1 cellular context compared by ENCODE assay signal in the genomic region with DNA sequence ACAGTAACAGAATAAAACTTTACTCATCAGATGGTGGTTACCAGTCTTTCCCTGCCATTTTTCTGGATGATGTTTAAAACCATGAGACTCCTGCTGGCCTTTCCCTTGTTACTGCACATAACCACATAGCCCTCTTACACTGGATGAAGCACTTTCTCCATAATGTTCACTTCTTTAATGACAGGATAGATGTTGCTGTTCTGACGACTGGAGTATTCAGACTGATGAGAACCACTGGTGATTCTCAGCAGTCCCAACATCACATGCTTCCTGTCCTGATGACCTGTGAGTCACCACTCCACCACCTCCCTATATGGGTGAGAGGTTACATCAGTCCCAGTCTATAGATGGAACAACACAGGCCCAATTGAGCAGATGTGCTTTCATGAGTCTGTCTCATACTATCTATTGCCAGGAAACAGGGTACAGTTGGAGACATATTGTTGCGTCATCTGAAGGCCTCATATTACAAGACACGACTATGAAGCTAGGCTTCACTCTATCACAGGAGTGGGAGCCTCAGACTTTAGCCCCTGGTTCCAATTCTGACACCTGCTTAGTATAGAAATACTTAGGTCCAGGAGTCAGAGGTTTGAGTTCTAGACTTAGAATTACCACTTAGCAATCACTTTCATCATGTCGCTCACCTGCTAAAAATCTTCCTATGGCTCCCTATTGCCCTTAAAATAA.
TF ChIP-seq lines count a peak whose summit lies in the region.

No MANE protein-coding gene starts in this region.

TF ChIP-seq in K562, 482 proteins besides CTCF, POLR2A, EP300 and RAD21 (continued from another document and continues in another):
- TF ChIP-seq, protein P1, sequence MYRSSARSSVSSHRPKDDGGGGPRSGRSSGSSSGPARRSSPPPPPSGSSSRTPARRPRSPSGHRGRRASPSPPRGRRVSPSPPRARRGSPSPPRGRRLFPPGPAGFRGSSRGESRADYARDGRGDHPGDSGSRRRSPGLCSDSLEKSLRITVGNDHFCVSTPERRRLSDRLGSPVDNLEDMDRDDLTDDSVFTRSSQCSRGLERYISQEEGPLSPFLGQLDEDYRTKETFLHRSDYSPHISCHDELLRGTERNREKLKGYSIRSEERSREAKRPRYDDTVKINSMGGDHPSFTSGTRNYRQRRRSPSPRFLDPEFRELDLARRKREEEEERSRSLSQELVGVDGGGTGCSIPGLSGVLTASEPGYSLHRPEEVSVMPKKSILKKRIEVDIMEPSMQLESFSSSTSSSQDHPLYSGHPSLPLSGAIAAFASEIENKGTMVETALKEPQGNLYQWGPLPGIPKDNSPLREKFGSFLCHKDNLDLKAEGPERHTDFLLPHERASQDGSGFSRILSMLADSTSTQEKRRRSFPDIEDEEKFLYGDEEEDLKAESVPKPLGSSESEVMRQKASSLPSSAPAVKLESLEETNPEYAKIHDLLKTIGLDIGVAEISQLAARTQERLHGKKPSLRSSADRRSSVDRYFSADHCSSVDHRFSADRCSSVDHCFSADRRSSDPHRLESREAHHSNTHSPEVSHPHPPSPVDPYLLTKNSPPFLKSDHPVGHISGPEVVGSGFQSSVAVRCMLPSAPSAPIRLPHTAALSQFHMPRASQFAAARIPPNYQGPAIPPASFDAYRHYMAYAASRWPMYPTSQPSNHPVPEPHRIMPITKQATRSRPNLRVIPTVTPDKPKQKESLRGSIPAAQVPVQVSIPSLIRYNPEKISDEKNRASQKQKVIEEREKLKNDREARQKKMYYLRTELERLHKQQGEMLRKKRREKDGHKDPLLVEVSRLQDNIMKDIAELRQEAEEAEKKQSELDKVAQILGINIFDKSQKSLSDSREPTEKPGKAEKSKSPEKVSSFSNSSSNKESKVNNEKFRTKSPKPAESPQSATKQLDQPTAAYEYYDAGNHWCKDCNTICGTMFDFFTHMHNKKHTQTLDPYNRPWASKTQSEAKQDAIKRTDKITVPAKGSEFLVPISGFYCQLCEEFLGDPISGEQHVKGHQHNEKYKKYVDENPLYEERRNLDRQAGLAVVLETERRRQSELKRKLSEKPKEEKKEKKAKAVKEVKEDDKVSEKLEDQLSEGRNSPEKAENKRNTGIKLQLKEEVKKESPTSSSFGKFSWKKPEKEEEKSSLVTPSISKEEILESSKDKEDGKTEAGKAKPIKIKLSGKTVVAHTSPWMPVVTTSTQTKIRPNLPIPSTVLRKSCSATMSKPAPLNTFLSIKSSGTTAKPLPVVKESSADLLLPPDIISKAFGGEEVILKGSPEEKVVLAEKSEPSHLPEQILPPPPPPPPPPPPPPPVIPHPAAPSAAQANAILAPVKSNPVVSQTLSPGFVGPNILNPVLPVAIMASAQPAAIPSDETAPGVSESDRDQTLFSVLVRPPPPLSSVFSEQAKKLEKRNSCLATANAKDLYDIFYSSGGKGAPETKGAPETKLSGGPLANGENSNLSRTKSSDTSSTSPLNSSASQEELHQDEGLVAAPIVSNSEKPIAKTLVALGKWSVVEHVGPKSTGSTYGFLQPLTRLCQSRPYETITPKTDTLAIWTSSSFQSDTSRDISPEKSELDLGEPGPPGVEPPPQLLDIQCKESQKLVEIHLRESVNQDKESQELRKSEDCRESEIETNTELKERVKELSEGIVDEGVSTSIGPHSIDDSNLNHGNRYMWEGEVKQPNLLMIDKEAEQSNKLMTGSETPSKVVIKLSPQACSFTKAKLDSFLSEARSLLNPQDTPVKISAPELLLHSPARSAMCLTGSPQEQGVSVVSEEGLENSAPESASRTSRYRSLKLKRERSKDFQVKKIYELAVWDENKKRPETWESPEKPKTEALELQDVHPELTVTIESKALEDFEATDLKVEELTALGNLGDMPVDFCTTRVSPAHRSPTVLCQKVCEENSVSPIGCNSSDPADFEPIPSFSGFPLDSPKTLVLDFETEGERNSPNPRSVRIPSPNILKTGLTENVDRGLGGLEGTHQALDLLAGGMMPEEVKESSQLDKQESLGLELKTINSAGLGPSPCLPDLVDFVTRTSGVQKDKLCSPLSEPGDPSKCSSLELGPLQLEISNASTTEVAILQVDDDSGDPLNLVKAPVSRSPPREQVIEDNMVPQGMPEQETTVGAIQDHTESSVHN (IDR thresholded peaks at IDR 0.05; ENCODE audit: borderline replicate concordance in 1 of 2, low read depth in 1 of 2): peak in 1 of 2 experiments; percentile 64; a peak in 1 of 4 replicates
- TF ChIP-seq, protein P2, sequence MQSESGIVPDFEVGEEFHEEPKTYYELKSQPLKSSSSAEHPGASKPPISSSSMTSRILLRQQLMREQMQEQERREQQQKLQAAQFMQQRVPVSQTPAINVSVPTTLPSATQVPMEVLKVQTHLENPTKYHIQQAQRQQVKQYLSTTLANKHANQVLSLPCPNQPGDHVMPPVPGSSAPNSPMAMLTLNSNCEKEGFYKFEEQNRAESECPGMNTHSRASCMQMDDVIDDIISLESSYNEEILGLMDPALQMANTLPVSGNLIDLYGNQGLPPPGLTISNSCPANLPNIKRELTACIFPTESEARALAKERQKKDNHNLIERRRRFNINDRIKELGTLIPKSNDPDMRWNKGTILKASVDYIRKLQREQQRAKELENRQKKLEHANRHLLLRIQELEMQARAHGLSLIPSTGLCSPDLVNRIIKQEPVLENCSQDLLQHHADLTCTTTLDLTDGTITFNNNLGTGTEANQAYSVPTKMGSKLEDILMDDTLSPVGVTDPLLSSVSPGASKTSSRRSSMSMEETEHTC (IDR thresholded peaks at IDR 0.05): peak; percentile 77
- TF ChIP-seq, protein P3, sequence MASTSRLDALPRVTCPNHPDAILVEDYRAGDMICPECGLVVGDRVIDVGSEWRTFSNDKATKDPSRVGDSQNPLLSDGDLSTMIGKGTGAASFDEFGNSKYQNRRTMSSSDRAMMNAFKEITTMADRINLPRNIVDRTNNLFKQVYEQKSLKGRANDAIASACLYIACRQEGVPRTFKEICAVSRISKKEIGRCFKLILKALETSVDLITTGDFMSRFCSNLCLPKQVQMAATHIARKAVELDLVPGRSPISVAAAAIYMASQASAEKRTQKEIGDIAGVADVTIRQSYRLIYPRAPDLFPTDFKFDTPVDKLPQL (IDR thresholded peaks at IDR 0.05; ENCODE audit: extremely low read depth, insufficient read length): no peak
- TF ChIP-seq GTF2E2 (tag; IDR thresholded peaks at IDR 0.05): peak; percentile 76; the same call in 1 of the 2 replicates
- TF ChIP-seq JUNB (CRISPR knock-in tag; conservative IDR thresholded peaks at IDR 0.05): peak; percentile 75; the same call in 1 of the 2 replicates
- no peak for TF ChIP-seq MTA2 (IDR thresholded peaks at IDR 0.05; ENCODE audit: low read depth)
- TF ChIP-seq RCOR1 (IDR thresholded peaks at IDR 0.05; ENCODE audit: borderline replicate concordance in 1 of 2, low read depth in 2 of 2, low read length in 2 of 2): peak in 1 of 2 experiments; percentile 56; a peak in 1 of 4 replicates
- peak in 1 of 2 experiments; percentile 88; a peak in 3 of 4 replicates for TF ChIP-seq SRF (CRISPR knock-in tag; IDR thresholded peaks at IDR 0.05)
- TF ChIP-seq ZNF589 (CRISPR knock-in tag; IDR thresholded peaks at IDR 0.05; ENCODE audit: low read depth): peak; percentile 97
- no peak for TF ChIP-seq GABPB1 (CRISPR knock-in tag; IDR thresholded peaks at IDR 0.05)
- no peak for TF ChIP-seq NBN (IDR thresholded peaks at IDR 0.05; ENCODE audit: low read depth)
- TF ChIP-seq, protein P4, sequence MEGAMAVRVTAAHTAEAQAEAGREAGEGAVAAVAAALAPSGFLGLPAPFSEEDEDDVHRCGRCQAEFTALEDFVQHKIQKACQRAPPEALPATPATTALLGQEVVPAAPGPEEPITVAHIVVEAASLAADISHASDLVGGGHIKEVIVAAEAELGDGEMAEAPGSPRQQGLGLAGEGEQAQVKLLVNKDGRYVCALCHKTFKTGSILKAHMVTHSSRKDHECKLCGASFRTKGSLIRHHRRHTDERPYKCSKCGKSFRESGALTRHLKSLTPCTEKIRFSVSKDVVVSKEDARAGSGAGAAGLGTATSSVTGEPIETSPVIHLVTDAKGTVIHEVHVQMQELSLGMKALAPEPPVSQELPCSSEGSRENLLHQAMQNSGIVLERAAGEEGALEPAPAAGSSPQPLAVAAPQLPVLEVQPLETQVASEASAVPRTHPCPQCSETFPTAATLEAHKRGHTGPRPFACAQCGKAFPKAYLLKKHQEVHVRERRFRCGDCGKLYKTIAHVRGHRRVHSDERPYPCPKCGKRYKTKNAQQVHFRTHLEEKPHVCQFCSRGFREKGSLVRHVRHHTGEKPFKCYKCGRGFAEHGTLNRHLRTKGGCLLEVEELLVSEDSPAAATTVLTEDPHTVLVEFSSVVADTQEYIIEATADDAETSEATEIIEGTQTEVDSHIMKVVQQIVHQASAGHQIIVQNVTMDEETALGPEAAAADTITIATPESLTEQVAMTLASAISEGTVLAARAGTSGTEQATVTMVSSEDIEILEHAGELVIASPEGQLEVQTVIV (CRISPR knock-in tag; IDR thresholded peaks at IDR 0.05; ENCODE audit: borderline replicate concordance): no peak
- TF ChIP-seq ILK (tag; IDR thresholded peaks at IDR 0.05; ENCODE audit: borderline replicate concordance, low read depth): no peak
- peak; percentile 50; the same call in 1 of the 2 replicates for TF ChIP-seq SMARCA4 (IDR thresholded peaks at IDR 0.05)
- TF ChIP-seq, protein P5, sequence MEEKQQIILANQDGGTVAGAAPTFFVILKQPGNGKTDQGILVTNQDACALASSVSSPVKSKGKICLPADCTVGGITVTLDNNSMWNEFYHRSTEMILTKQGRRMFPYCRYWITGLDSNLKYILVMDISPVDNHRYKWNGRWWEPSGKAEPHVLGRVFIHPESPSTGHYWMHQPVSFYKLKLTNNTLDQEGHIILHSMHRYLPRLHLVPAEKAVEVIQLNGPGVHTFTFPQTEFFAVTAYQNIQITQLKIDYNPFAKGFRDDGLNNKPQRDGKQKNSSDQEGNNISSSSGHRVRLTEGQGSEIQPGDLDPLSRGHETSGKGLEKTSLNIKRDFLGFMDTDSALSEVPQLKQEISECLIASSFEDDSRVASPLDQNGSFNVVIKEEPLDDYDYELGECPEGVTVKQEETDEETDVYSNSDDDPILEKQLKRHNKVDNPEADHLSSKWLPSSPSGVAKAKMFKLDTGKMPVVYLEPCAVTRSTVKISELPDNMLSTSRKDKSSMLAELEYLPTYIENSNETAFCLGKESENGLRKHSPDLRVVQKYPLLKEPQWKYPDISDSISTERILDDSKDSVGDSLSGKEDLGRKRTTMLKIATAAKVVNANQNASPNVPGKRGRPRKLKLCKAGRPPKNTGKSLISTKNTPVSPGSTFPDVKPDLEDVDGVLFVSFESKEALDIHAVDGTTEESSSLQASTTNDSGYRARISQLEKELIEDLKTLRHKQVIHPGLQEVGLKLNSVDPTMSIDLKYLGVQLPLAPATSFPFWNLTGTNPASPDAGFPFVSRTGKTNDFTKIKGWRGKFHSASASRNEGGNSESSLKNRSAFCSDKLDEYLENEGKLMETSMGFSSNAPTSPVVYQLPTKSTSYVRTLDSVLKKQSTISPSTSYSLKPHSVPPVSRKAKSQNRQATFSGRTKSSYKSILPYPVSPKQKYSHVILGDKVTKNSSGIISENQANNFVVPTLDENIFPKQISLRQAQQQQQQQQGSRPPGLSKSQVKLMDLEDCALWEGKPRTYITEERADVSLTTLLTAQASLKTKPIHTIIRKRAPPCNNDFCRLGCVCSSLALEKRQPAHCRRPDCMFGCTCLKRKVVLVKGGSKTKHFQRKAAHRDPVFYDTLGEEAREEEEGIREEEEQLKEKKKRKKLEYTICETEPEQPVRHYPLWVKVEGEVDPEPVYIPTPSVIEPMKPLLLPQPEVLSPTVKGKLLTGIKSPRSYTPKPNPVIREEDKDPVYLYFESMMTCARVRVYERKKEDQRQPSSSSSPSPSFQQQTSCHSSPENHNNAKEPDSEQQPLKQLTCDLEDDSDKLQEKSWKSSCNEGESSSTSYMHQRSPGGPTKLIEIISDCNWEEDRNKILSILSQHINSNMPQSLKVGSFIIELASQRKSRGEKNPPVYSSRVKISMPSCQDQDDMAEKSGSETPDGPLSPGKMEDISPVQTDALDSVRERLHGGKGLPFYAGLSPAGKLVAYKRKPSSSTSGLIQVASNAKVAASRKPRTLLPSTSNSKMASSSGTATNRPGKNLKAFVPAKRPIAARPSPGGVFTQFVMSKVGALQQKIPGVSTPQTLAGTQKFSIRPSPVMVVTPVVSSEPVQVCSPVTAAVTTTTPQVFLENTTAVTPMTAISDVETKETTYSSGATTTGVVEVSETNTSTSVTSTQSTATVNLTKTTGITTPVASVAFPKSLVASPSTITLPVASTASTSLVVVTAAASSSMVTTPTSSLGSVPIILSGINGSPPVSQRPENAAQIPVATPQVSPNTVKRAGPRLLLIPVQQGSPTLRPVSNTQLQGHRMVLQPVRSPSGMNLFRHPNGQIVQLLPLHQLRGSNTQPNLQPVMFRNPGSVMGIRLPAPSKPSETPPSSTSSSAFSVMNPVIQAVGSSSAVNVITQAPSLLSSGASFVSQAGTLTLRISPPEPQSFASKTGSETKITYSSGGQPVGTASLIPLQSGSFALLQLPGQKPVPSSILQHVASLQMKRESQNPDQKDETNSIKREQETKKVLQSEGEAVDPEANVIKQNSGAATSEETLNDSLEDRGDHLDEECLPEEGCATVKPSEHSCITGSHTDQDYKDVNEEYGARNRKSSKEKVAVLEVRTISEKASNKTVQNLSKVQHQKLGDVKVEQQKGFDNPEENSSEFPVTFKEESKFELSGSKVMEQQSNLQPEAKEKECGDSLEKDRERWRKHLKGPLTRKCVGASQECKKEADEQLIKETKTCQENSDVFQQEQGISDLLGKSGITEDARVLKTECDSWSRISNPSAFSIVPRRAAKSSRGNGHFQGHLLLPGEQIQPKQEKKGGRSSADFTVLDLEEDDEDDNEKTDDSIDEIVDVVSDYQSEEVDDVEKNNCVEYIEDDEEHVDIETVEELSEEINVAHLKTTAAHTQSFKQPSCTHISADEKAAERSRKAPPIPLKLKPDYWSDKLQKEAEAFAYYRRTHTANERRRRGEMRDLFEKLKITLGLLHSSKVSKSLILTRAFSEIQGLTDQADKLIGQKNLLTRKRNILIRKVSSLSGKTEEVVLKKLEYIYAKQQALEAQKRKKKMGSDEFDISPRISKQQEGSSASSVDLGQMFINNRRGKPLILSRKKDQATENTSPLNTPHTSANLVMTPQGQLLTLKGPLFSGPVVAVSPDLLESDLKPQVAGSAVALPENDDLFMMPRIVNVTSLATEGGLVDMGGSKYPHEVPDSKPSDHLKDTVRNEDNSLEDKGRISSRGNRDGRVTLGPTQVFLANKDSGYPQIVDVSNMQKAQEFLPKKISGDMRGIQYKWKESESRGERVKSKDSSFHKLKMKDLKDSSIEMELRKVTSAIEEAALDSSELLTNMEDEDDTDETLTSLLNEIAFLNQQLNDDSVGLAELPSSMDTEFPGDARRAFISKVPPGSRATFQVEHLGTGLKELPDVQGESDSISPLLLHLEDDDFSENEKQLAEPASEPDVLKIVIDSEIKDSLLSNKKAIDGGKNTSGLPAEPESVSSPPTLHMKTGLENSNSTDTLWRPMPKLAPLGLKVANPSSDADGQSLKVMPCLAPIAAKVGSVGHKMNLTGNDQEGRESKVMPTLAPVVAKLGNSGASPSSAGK (IDR thresholded peaks at IDR 0.05): peak; percentile 50
- peak; percentile 90 for TF ChIP-seq SMAD4 (CRISPR knock-in tag; conservative IDR thresholded peaks at IDR 0.05)
